In genomic region chr5:150119421-150120061, GRCh38 we compare ENCODE assay signal across 19 cellular contexts. TPM values are rescaled to one million over a fixed set of nuclear protein-coding genes. Genes with fewer than 3 reads are reported as not detected.
DNase-seq lines count a peak whose midpoint lies in the region; ATAC-seq and TF ChIP-seq lines count a peak whose summit lies in the region.
"Had no signal": no experiment of that assay in that cellular context is flagged by ENCODE, and none has a peak within 500 bp of the region (broad histone marks: within the 10 kb centered on the region; RNA-seq: fewer than 3 reads in every experiment).

No MANE protein-coding gene starts in this region.

- H3K79me2 ChIP-seq in OCI-LY3 (ENCODE audit: low read length): no peaks in the 10 kb centered on the region

- no peaks in the 10 kb centered on the region for H3K9me3 ChIP-seq in left ventricle myocardium inferior (replicated peaks)
- no peaks in the 10 kb centered on the region for H3K9me3 ChIP-seq in OCI-LY3 (ENCODE audit: insufficient read depth, low read length)
- H3K9me3 ChIP-seq in uterus: no peaks in the 10 kb centered on the region
- H3K9me3 ChIP-seq: neutrophil had no signal

- intact Hi-C loops in Right ventricle myocardium superior (cut with DNase I): no loop called here
- intact Hi-C loops in left ventricle myocardium inferior (cut with micrococcal nuclease): no loop called here
- intact Hi-C loops in uterus (cut with DNase I; ENCODE audit: low total_unique reads): no loop called here

- H4K20me1 ChIP-seq in OCI-LY3 (ENCODE audit: insufficient read depth, low read length): no peaks in the 10 kb centered on the region

- H3K27ac ChIP-seq in left ventricle myocardium inferior (replicated peaks) (no peak overlapping the region), OCI-LY3 (ENCODE audit: low read length) (no peak overlapping the region), uterus (no peak overlapping the region)
- H3K27ac ChIP-seq: HL-60, neutrophil, skin epidermis had no signal

- no peaks in the 10 kb centered on the region for H3K27me3 ChIP-seq in left ventricle myocardium inferior (ENCODE audit: low read depth)
- no peaks in the 10 kb centered on the region for H3K27me3 ChIP-seq in OCI-LY3 (ENCODE audit: low read depth, low read length)
- no peaks in the 10 kb centered on the region for H3K27me3 ChIP-seq in uterus
- H3K27me3 ChIP-seq: neutrophil had no signal

- peak; percentile 19 for ATAC-seq in Right ventricle myocardium superior (ENCODE audit: poor library complexity)

- no peak overlapping the region for H3K4me2 ChIP-seq in OCI-LY3 (ENCODE audit: low read length)

- H3K4me3 ChIP-seq in left ventricle myocardium inferior (no peak overlapping the region), OCI-LY3 (ENCODE audit: low read length) (no peak overlapping the region), uterus (no peak overlapping the region)
- H3K4me3 ChIP-seq: skin epidermis had no signal

- no peak overlapping the region for H3K9ac ChIP-seq in OCI-LY3 (ENCODE audit: low read length)

- peaks cover 45% of the 10 kb centered on the region for H3K36me3 ChIP-seq in left ventricle myocardium inferior
- H3K36me3 ChIP-seq in OCI-LY3 (replicated peaks; ENCODE audit: low read depth, low read length): no peaks in the 10 kb centered on the region
- H3K36me3 ChIP-seq in uterus: no peaks in the 10 kb centered on the region
- H3K36me3 ChIP-seq: neutrophil had no signal

- no peak for TF ChIP-seq POLR2A in uterus (IDR thresholded peaks at IDR 0.05)

- no peak overlapping the region for H2AFZ ChIP-seq in OCI-LY3 (ENCODE audit: low read depth, low read length)

- DNase-seq in Right ventricle myocardium superior (peak; percentile 45), left ventricle myocardium inferior (no peak), islet precursor cell (peak; percentile 45), uterus (peak; percentile 12 to 15), midbrain (lab: John Stamatoyannopoulos, UW) (no peak), DMS79 treated with DMSO at 0.1 percent for 48 hours (lab: John Stamatoyannopoulos, UW) (no peak), NCI-H2081 treated with DMSO at 0.1 percent for 48 hours (lab: John Stamatoyannopoulos, UW) (no peak)
- DNase-seq: activated gamma-delta T cell, DMS 273 treated with DMSO at 0.1 percent for 48 hours, mesenchymal stem cell, NCI-H2081, NCI-H82, SHP77, T1000 had no signal

- TF ChIP-seq CTCF in left ventricle myocardium inferior (IDR thresholded peaks at IDR 0.05; ENCODE audit: borderline replicate concordance): no peak
- peak; percentile 14 for TF ChIP-seq CTCF in OCI-LY3 (IDR thresholded peaks at IDR 0.05; ENCODE audit: low read depth, low read length)
- no peak for TF ChIP-seq CTCF in uterus (IDR thresholded peaks at IDR 0.05)

- H3K4me1 ChIP-seq in left ventricle myocardium inferior (peaks cover 15% of the 10 kb centered on the region), OCI-LY3 (ENCODE audit: low read length) (no peaks in the 10 kb centered on the region), uterus (no peaks in the 10 kb centered on the region)

RNA-seq across cellular contexts. Expression of gene CSF1R, which starts 33.2 kb away (rescaled TPM):
- total RNA-seq in Right ventricle myocardium superior: 19.5 TPM
- total RNA-seq in left ventricle myocardium inferior: 15.5 TPM
- 10 to 100 TPM in 3 of 4 donors, 1 to 10 TPM in 1; 1.0 to 42.9 (median 22.8) TPM for total RNA-seq in uterus

RNA-seq across cellular contexts. Expression of gene PDGFRB, which starts 36.1 kb away (rescaled TPM):
- 47.0 TPM for total RNA-seq in Right ventricle myocardium superior
- 39.7 TPM for total RNA-seq in left ventricle myocardium inferior
- 100 to 1,000 TPM in 3 of 4 donors, 10 to 100 TPM in 1; 60.2 to 378 (median 235) TPM for total RNA-seq in uterus

RNA-seq across cellular contexts. Expression of gene CDX1, which starts 47.0 kb away (rescaled TPM):
- total RNA-seq in Right ventricle myocardium superior: not detected
- not detected for total RNA-seq in left ventricle myocardium inferior
- total RNA-seq in uterus: under 1 TPM; 0.29 to 0.77 (median 0.38) TPM
- total RNA-seq: frontal cortex had no signal

Comparison
In these comparisons a context has a peak if more than half of its experiments do, and no peak if none do; other contexts are left out.
1. DNase-seq: peak in Right ventricle myocardium superior (single experiment), islet precursor cell (single experiment) and uterus (2 of 2); none in left ventricle myocardium inferior (single experiment), midbrain (single experiment), DMS79 treated with DMSO at 0.1 percent for 48 hours (single experiment) and NCI-H2081 treated with DMSO at 0.1 percent for 48 hours (single experiment).